8 cellular contexts compared by ENCODE assay signal in genomic region chr1:32538887-32539583, GRCh38.
DNase-seq lines count a peak whose midpoint lies in the region; ATAC-seq and TF ChIP-seq lines count a peak whose summit lies in the region.

TSS of gene ZBTB8A (plus strand) at chr1:32539427. CDS start at chr1:32592932, 53,505 bp downstream.

- H3K9me3 ChIP-seq in HUES6 (ENCODE audit: control insufficient read depth, insufficient read depth, low read depth, low read length) (no peaks in the 10 kb centered on the region), iPS DF 6.9 (ENCODE audit: control insufficient read depth, insufficient read depth, low read length) (no peaks in the 10 kb centered on the region)

- no CpG with 5 or more reads among the region's 33 CpGs for WGBS in iPS DF 6.9 (ENCODE audit: insufficient coverage, insufficient read length)

- H3K27me3 ChIP-seq in HUES6 (ENCODE audit: control insufficient read depth, insufficient read depth, low read length) (no peaks in the 10 kb centered on the region), brain microvascular endothelial cell (replicated peaks) (no peaks in the 10 kb centered on the region), iPS DF 6.9 (ENCODE audit: control insufficient read depth, insufficient read depth, low read length) (no peaks in the 10 kb centered on the region)

- H3K4me1 ChIP-seq in HUES6 (ENCODE audit: control insufficient read depth, insufficient read depth, low read length): peaks cover 14% of the 10 kb centered on the region
- no peaks in the 10 kb centered on the region for H3K4me1 ChIP-seq in iPS DF 6.9 (ENCODE audit: control insufficient read depth, insufficient read depth, low read length)

- H3K36me3 ChIP-seq in HUES6 (ENCODE audit: control insufficient read depth, insufficient read depth, low read length): no peaks in the 10 kb centered on the region
- H3K36me3 ChIP-seq in brain microvascular endothelial cell (replicated peaks): no peaks in the 10 kb centered on the region
- H3K36me3 ChIP-seq in iPS DF 6.9 (ENCODE audit: control insufficient read depth, insufficient read depth, low read length): no peaks in the 10 kb centered on the region

- DNase-seq in COR-L47 (lab: John Stamatoyannopoulos, UW): peak; percentile 64
- peak; percentile 82 for DNase-seq in RKO (ENCODE audit: low spot score)
- DNase-seq in brain microvascular endothelial cell: peak; percentile 40
- no peak for DNase-seq in iPS DF 6.9 (ENCODE audit: low read depth, low spot score)
- DNase-seq in retina: peak; percentile 90

- peak; percentile 20 for TF ChIP-seq CTCF in brain microvascular endothelial cell (IDR thresholded peaks at IDR 0.05; ENCODE audit: low read depth, low read length, missing control alignments)

- no peak for ATAC-seq in GM18511 (IDR thresholded peaks at IDR 0.05; ENCODE audit: unreplicated experiment)
- no peak for ATAC-seq in GM19023 (IDR thresholded peaks at IDR 0.05; ENCODE audit: unreplicated experiment)

- H3K27ac ChIP-seq in HUES6 (ENCODE audit: low read depth, low read length) (peak within 1 kb of the TSS; percentile 11; the same call in 1 of the 2 replicates), brain microvascular endothelial cell (peak within 1 kb of the TSS; percentile 40), iPS DF 6.9 (ENCODE audit: low read length) (no peak within 1 kb of the TSS)

- peak within 1 kb of the TSS; percentile 87 for H3K9ac ChIP-seq in HUES6 (ENCODE audit: low read length)

- in situ Hi-C loops in brain microvascular endothelial cell (cut with HindIII; ENCODE audit: low pct_ligation_motif_present, low sequenced_read_pairs): no loop called here

- H3K4me3 ChIP-seq in HUES6 (ENCODE audit: low read depth, low read length) (peak within 1 kb of the TSS; percentile 94), brain microvascular endothelial cell (ENCODE audit: low read depth, low read length) (peak within 1 kb of the TSS; percentile 69), iPS DF 6.9 (ENCODE audit: low read length) (peak within 1 kb of the TSS; percentile 41)

Comparison
In these comparisons a context has a peak if more than half of its experiments do, and no peak if none do; other contexts are left out.
1. H3K4me3 ChIP-seq: peak in every context shown above with its lines; median percentile 94 in HUES6; 69 in brain microvascular endothelial cell; 41 in iPS DF 6.9.